In the genomic region with DNA sequence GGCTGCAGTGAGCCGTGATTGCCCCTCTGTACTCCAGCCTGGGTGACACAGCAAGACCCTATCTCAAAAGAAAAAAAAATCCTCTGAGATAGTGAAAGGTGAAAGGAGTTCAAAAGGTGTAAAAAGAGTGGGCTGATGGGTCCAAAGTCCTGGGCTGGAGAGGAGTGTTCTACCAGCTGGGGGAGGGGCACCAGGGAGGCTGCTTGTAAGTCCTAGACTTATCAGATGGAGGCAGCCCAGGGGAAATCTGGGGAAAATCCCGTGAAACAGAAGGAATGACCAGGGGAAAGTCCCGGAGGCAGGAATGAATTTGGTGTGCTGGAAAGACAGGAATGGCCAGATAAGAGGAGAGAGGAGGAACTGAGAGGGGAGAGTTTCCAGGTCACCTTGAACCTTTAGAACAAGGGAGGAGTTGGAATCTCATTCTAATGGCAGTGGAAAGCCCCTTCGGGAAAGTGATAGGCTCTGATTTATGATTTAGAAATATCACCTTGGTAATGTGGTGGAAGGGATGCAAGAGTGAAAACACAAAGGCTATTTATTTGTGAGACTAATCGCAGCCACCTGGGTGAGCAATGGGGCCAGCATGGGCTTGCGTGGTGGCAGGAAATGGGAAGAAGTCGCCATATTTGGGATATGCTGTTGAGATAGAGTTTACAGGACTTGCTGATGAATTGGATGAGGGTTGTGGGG, we compare ENCODE assay signal across 1 cellular context.
TF ChIP-seq lines count a peak whose summit lies in the region.

No MANE protein-coding gene starts in this region.

TF ChIP-seq in GM12878, 131 proteins besides CTCF, POLR2A, EP300 and RAD21 (continued from another document and continues in another):
- TF ChIP-seq CEBPB (IDR thresholded peaks at IDR 0.05; ENCODE audit: borderline replicate concordance in 1 of 2, low read depth in 2 of 2, low read length in 2 of 2), result no peak
- TF ChIP-seq, protein P1, sequence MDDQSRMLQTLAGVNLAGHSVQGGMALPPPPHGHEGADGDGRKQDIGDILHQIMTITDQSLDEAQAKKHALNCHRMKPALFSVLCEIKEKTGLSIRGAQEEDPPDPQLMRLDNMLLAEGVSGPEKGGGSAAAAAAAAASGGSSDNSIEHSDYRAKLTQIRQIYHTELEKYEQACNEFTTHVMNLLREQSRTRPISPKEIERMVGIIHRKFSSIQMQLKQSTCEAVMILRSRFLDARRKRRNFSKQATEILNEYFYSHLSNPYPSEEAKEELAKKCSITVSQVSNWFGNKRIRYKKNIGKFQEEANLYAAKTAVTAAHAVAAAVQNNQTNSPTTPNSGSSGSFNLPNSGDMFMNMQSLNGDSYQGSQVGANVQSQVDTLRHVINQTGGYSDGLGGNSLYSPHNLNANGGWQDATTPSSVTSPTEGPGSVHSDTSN (IDR thresholded peaks at IDR 0.05; ENCODE audit: insufficient replicate concordance, low read depth, low read length), result no peak
- TF ChIP-seq NFIC (IDR thresholded peaks at IDR 0.05; ENCODE audit: low read depth, low read length), result peak; percentile 67; the same call in 1 of the 2 replicates
- TF ChIP-seq NR2C1 (IDR thresholded peaks at IDR 0.05), result no peak
- TF ChIP-seq NR2C2 (IDR thresholded peaks at IDR 0.05; ENCODE audit: borderline replicate concordance, control insufficient read depth, insufficient read length, low read depth), result no peak
- TF ChIP-seq BMI1 (IDR thresholded peaks at IDR 0.05; ENCODE audit: borderline replicate concordance), result peak; percentile 53; the same call in 1 of the 2 replicates
- TF ChIP-seq, protein P2, sequence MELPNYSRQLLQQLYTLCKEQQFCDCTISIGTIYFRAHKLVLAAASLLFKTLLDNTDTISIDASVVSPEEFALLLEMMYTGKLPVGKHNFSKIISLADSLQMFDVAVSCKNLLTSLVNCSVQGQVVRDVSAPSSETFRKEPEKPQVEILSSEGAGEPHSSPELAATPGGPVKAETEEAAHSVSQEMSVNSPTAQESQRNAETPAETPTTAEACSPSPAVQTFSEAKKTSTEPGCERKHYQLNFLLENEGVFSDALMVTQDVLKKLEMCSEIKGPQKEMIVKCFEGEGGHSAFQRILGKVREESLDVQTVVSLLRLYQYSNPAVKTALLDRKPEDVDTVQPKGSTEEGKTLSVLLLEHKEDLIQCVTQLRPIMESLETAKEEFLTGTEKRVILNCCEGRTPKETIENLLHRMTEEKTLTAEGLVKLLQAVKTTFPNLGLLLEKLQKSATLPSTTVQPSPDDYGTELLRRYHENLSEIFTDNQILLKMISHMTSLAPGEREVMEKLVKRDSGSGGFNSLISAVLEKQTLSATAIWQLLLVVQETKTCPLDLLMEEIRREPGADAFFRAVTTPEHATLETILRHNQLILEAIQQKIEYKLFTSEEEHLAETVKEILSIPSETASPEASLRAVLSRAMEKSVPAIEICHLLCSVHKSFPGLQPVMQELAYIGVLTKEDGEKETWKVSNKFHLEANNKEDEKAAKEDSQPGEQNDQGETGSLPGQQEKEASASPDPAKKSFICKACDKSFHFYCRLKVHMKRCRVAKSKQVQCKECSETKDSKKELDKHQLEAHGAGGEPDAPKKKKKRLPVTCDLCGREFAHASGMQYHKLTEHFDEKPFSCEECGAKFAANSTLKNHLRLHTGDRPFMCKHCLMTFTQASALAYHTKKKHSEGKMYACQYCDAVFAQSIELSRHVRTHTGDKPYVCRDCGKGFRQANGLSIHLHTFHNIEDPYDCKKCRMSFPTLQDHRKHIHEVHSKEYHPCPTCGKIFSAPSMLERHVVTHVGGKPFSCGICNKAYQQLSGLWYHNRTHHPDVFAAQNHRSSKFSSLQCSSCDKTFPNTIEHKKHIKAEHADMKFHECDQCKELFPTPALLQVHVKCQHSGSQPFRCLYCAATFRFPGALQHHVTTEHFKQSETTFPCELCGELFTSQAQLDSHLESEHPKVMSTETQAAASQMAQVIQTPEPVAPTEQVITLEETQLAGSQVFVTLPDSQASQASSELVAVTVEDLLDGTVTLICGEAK (IDR thresholded peaks at IDR 0.05; ENCODE audit: borderline replicate concordance), result no peak
- peak; percentile 98 for TF ChIP-seq IKZF1 (conservative IDR thresholded peaks at IDR 0.05)
- peak; percentile 59 for TF ChIP-seq MTA2 (IDR thresholded peaks at IDR 0.05; ENCODE audit: low read depth)
- TF ChIP-seq, protein P3, sequence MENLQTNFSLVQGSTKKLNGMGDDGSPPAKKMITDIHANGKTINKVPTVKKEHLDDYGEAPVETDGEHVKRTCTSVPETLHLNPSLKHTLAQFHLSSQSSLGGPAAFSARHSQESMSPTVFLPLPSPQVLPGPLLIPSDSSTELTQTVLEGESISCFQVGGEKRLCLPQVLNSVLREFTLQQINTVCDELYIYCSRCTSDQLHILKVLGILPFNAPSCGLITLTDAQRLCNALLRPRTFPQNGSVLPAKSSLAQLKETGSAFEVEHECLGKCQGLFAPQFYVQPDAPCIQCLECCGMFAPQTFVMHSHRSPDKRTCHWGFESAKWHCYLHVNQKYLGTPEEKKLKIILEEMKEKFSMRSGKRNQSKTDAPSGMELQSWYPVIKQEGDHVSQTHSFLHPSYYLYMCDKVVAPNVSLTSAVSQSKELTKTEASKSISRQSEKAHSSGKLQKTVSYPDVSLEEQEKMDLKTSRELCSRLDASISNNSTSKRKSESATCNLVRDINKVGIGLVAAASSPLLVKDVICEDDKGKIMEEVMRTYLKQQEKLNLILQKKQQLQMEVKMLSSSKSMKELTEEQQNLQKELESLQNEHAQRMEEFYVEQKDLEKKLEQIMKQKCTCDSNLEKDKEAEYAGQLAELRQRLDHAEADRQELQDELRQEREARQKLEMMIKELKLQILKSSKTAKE (IDR thresholded peaks at IDR 0.05; ENCODE audit: low read depth, poor library complexity, severe bottlenecking), result no peak
- TF ChIP-seq RAD51 (IDR thresholded peaks at IDR 0.05), result no peak
- TF ChIP-seq, protein P4, sequence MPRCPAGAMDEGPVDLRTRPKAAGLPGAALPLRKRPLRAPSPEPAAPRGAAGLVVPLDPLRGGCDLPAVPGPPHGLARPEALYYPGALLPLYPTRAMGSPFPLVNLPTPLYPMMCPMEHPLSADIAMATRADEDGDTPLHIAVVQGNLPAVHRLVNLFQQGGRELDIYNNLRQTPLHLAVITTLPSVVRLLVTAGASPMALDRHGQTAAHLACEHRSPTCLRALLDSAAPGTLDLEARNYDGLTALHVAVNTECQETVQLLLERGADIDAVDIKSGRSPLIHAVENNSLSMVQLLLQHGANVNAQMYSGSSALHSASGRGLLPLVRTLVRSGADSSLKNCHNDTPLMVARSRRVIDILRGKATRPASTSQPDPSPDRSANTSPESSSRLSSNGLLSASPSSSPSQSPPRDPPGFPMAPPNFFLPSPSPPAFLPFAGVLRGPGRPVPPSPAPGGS (IDR thresholded peaks at IDR 0.05; ENCODE audit: borderline replicate concordance, insufficient read depth, low read depth, low read length, poor library complexity, severe bottlenecking), result peak; percentile 40
- no peak for TF ChIP-seq KDM1A (IDR thresholded peaks at IDR 0.05; ENCODE audit: borderline replicate concordance)
- no peak for TF ChIP-seq NRF1 (conservative IDR thresholded peaks at IDR 0.05; ENCODE audit: low read depth, low read length)
- TF ChIP-seq YY1 (IDR thresholded peaks at IDR 0.05; ENCODE audit: low read depth, low read length), result no peak
- TF ChIP-seq, protein P5, sequence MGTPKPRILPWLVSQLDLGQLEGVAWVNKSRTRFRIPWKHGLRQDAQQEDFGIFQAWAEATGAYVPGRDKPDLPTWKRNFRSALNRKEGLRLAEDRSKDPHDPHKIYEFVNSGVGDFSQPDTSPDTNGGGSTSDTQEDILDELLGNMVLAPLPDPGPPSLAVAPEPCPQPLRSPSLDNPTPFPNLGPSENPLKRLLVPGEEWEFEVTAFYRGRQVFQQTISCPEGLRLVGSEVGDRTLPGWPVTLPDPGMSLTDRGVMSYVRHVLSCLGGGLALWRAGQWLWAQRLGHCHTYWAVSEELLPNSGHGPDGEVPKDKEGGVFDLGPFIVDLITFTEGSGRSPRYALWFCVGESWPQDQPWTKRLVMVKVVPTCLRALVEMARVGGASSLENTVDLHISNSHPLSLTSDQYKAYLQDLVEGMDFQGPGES (IDR thresholded peaks at IDR 0.05), result no peak
- TF ChIP-seq SIX5 (IDR thresholded peaks at IDR 0.05; ENCODE audit: low read depth, low read length, severe bottlenecking), result no peak
- TF ChIP-seq EZH2 (IDR thresholded peaks at IDR 0.05; ENCODE audit: borderline replicate concordance, control insufficient read depth, low read depth, low read length), result no peak
- TF ChIP-seq ZNF274 (IDR thresholded peaks at IDR 0.05; ENCODE audit: insufficient read depth, insufficient read length), result no peak
- no peak for TF ChIP-seq MEF2B (IDR thresholded peaks at IDR 0.05; ENCODE audit: partially characterized antibody, poor library complexity, severe bottlenecking)
- TF ChIP-seq RBBP5 (conservative IDR thresholded peaks at IDR 0.05), result no peak
- TF ChIP-seq, protein P6, sequence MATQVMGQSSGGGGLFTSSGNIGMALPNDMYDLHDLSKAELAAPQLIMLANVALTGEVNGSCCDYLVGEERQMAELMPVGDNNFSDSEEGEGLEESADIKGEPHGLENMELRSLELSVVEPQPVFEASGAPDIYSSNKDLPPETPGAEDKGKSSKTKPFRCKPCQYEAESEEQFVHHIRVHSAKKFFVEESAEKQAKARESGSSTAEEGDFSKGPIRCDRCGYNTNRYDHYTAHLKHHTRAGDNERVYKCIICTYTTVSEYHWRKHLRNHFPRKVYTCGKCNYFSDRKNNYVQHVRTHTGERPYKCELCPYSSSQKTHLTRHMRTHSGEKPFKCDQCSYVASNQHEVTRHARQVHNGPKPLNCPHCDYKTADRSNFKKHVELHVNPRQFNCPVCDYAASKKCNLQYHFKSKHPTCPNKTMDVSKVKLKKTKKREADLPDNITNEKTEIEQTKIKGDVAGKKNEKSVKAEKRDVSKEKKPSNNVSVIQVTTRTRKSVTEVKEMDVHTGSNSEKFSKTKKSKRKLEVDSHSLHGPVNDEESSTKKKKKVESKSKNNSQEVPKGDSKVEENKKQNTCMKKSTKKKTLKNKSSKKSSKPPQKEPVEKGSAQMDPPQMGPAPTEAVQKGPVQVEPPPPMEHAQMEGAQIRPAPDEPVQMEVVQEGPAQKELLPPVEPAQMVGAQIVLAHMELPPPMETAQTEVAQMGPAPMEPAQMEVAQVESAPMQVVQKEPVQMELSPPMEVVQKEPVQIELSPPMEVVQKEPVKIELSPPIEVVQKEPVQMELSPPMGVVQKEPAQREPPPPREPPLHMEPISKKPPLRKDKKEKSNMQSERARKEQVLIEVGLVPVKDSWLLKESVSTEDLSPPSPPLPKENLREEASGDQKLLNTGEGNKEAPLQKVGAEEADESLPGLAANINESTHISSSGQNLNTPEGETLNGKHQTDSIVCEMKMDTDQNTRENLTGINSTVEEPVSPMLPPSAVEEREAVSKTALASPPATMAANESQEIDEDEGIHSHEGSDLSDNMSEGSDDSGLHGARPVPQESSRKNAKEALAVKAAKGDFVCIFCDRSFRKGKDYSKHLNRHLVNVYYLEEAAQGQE (IDR thresholded peaks at IDR 0.05; ENCODE audit: low read depth, low read length), result no peak
- no peak for TF ChIP-seq CREB1 (IDR thresholded peaks at IDR 0.05; ENCODE audit: low read depth)
- TF ChIP-seq STAT1 (conservative IDR thresholded peaks at IDR 0.05), result no peak
- no peak for TF ChIP-seq KLF5 (IDR thresholded peaks at IDR 0.05; ENCODE audit: partially characterized antibody)
- no peak for TF ChIP-seq SMC3 (IDR thresholded peaks at IDR 0.05; ENCODE audit: borderline replicate concordance, low read length)
- TF ChIP-seq HDAC2 (IDR thresholded peaks at IDR 0.05), result no peak
- no peak for TF ChIP-seq PAX5 (IDR thresholded peaks at IDR 0.05; ENCODE audit: borderline replicate concordance, low read depth, low read length)
- TF ChIP-seq SUZ12 (IDR thresholded peaks at IDR 0.05; ENCODE audit: unreplicated experiment), result no peak
- no peak for TF ChIP-seq CBFB (IDR thresholded peaks at IDR 0.05; ENCODE audit: low read depth)
- peak; percentile 19; the same call in 1 of the 2 replicates for TF ChIP-seq TCF12 (IDR thresholded peaks at IDR 0.05; ENCODE audit: low read depth, low read length)
- no peak for TF ChIP-seq CHD4 (IDR thresholded peaks at IDR 0.05)
- no peak for TF ChIP-seq ZNF622 (IDR thresholded peaks at IDR 0.05)
- TF ChIP-seq TAF1 (IDR thresholded peaks at IDR 0.05; ENCODE audit: borderline replicate concordance, low read depth, low read length), result no peak
- TF ChIP-seq FOXM1 (IDR thresholded peaks at IDR 0.05; ENCODE audit: low read depth, low read length), result no peak; the same call in 1 of the 2 replicates
- TF ChIP-seq PML (IDR thresholded peaks at IDR 0.05; ENCODE audit: low read length), result no peak
- no peak for TF ChIP-seq HDAC6 (IDR thresholded peaks at IDR 0.05; ENCODE audit: unreplicated experiment)
- TF ChIP-seq LARP7 (IDR thresholded peaks at IDR 0.05), result no peak
- TF ChIP-seq, protein P7, sequence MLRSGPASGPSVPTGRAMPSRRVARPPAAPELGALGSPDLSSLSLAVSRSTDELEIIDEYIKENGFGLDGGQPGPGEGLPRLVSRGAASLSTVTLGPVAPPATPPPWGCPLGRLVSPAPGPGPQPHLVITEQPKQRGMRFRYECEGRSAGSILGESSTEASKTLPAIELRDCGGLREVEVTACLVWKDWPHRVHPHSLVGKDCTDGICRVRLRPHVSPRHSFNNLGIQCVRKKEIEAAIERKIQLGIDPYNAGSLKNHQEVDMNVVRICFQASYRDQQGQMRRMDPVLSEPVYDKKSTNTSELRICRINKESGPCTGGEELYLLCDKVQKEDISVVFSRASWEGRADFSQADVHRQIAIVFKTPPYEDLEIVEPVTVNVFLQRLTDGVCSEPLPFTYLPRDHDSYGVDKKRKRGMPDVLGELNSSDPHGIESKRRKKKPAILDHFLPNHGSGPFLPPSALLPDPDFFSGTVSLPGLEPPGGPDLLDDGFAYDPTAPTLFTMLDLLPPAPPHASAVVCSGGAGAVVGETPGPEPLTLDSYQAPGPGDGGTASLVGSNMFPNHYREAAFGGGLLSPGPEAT (IDR thresholded peaks at IDR 0.05; ENCODE audit: low read depth), result peak; percentile 87
- TF ChIP-seq, protein P8, sequence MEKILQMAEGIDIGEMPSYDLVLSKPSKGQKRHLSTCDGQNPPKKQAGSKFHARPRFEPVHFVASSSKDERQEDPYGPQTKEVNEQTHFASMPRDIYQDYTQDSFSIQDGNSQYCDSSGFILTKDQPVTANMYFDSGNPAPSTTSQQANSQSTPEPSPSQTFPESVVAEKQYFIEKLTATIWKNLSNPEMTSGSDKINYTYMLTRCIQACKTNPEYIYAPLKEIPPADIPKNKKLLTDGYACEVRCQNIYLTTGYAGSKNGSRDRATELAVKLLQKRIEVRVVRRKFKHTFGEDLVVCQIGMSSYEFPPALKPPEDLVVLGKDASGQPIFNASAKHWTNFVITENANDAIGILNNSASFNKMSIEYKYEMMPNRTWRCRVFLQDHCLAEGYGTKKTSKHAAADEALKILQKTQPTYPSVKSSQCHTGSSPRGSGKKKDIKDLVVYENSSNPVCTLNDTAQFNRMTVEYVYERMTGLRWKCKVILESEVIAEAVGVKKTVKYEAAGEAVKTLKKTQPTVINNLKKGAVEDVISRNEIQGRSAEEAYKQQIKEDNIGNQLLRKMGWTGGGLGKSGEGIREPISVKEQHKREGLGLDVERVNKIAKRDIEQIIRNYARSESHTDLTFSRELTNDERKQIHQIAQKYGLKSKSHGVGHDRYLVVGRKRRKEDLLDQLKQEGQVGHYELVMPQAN (conservative IDR thresholded peaks at IDR 0.05), result no peak
- no peak for TF ChIP-seq BRCA1 (IDR thresholded peaks at IDR 0.05; ENCODE audit: low read depth, low read length)
- no peak for TF ChIP-seq SIN3A (IDR thresholded peaks at IDR 0.05; ENCODE audit: low read depth, low read length)
- TF ChIP-seq GATAD2B (conservative IDR thresholded peaks at IDR 0.05; ENCODE audit: low read depth), result no peak
- no peak for TF ChIP-seq TARDBP (IDR thresholded peaks at IDR 0.05; ENCODE audit: borderline replicate concordance)
- no peak; the same call in 1 of the 2 replicates for TF ChIP-seq RUNX3 (IDR thresholded peaks at IDR 0.05; ENCODE audit: low read length)
- TF ChIP-seq EGR1 (IDR thresholded peaks at IDR 0.05; ENCODE audit: borderline replicate concordance in 1 of 2, low read depth in 2 of 2, low read length in 2 of 2), result no peak
- TF ChIP-seq SMAD5 (IDR thresholded peaks at IDR 0.05; ENCODE audit: low read depth), result no peak
- TF ChIP-seq SMAD1 (IDR thresholded peaks at IDR 0.05; ENCODE audit: low read depth, partially characterized antibody), result no peak
